ENCODE assay signal across 14 cellular contexts in the genomic region with DNA sequence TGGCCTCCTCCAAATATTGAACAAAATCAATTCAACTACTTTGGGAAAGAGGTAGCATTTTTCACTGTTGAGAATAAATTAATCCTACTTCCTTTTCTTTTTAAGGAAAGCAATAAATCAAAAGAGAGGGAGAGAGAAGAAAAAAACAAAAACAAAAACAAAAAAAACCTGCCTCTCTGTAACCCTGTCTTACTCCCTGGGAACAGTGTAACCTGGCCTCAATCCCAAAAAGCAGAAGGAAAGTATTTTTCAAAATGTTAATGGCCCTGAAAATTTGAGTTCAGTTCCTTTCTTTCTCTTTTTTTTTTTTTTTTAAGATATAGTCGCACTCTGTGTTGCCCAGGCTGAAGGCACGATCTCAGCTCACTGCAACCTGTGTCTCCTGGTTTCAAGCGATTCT.
"Had no signal": no experiment of that assay in that cellular context is flagged by ENCODE, and none has a peak within 500 bp of the region (broad histone marks: within the 10 kb centered on the region; RNA-seq: fewer than 3 reads in every experiment).

No MANE protein-coding gene starts in this region.

- H3K4me1 Mint-ChIP-seq: stimulated activated memory B cell treated with anti-CD40 and anti-IgM and Interleukin-4, amounts not matched to agents 10 μg/mL and 1 μg/mL and 100 μg/mL, for 72 hours had no signal

- ATAC-seq: activated CD8-positive, alpha-beta T cell treated with anti-CD3 and anti-CD28 coated beads for 36 hours; activated T-cell treated with anti-CD3 and anti-CD28 coated beads, Interleukin-2, amount 50 U/mL, for 4 hours; stimulated activated memory B cell treated with anti-CD40 and anti-IgM and Interleukin-4, amounts not matched to agents 10 μg/mL and 1 μg/mL and 100 μg/mL, for 72 hours had no signal

- DNase-seq: activated CD4-positive, alpha-beta T cell treated with anti-CD3 and anti-CD28 coated beads for 4 hours; activated CD8-positive, alpha-beta T cell treated with anti-CD3 and anti-CD28 coated beads for 36 hours; activated gamma-delta T cell; activated T-cell treated with anti-CD3 and anti-CD28 coated beads, Interleukin-2, amount 50 U/mL, for 4 hours; cerebellar nuclear complex; nephron progenitor cell; occipital lobe; SIG-M5; upper lobe of right lung had no signal

- H3K4me3 Mint-ChIP-seq: activated CD8-positive, alpha-beta T cell treated with anti-CD3 and anti-CD28 coated beads for 36 hours; activated T-cell treated with anti-CD3 and anti-CD28 coated beads, Interleukin-2, amount 50 U/mL, for 4 hours; brain; nephron progenitor cell; stimulated activated memory B cell treated with anti-CD40 and anti-IgM and Interleukin-4, amounts not matched to agents 10 μg/mL and 1 μg/mL and 100 μg/mL, for 72 hours; T-helper 1 cell treated with Interleukin-12 subunit alpha and Interleukin-12 subunit beta and Interleukin-4 antibody, amounts not matched to agents 30 μg/mL and 1 μg/mL, for 36 hours had no signal

- H3K4me3 ChIP-seq: psoas muscle, upper lobe of right lung had no signal

- H3K27ac ChIP-seq: psoas muscle, upper lobe of right lung had no signal

- H3K36me3 ChIP-seq: upper lobe of right lung had no signal

- H3K9me3 ChIP-seq: psoas muscle, upper lobe of right lung had no signal

- H3K27ac Mint-ChIP-seq: activated CD8-positive, alpha-beta T cell treated with anti-CD3 and anti-CD28 coated beads for 36 hours; activated naive CD4-positive, alpha-beta T cell treated with anti-CD3 and anti-CD28 coated beads, Interleukin-2, amount 50 U/mL, for 72 hours; nephron progenitor cell; stimulated activated memory B cell treated with anti-CD40 and anti-IgM and Interleukin-4, amounts not matched to agents 10 μg/mL and 1 μg/mL and 100 μg/mL, for 72 hours; T-helper 1 cell treated with Interleukin-12 subunit alpha and Interleukin-12 subunit beta and Interleukin-4 antibody, amounts not matched to agents 30 μg/mL and 1 μg/mL, for 36 hours had no signal

- H3K9me3 Mint-ChIP-seq: activated CD8-positive, alpha-beta T cell treated with anti-CD3 and anti-CD28 coated beads for 36 hours; activated naive CD4-positive, alpha-beta T cell treated with anti-CD3 and anti-CD28 coated beads, Interleukin-2, amount 50 U/mL, for 72 hours; activated T-cell treated with anti-CD3 and anti-CD28 coated beads, Interleukin-2, amount 50 U/mL, for 4 hours; T-helper 1 cell treated with Interleukin-12 subunit alpha and Interleukin-12 subunit beta and Interleukin-4 antibody, amounts not matched to agents 30 μg/mL and 1 μg/mL, for 36 hours had no signal

- H3K36me3 Mint-ChIP-seq: activated naive CD4-positive, alpha-beta T cell treated with anti-CD3 and anti-CD28 coated beads, Interleukin-2, amount 50 U/mL, for 72 hours; brain; stimulated activated memory B cell treated with anti-CD40 and anti-IgM and Interleukin-4, amounts not matched to agents 10 μg/mL and 1 μg/mL and 100 μg/mL, for 72 hours had no signal

- H3K27me3 ChIP-seq: upper lobe of right lung had no signal

- H3K4me1 ChIP-seq: upper lobe of right lung had no signal
